ENCODE assay signal across 22 cellular contexts in the genomic region with DNA sequence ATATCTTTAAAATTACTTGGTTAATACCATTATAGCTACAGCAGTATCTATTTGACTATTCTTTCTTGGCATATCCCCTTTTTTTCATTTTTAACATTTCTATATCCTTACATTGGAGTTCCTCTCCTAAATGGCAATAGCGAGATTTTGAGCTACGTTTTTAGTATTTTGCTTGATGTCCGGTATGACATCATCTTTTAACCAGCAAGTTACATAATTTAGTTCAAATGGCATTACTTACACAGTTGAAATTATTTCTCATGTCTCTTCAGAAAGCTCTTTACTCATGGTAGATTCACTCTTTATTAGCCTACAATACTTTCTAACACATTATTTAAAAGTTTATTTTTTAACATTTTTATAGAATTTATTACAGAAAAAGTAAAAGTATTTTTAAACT.
"Had no signal": no experiment of that assay in that cellular context is flagged by ENCODE, and none has a peak within 500 bp of the region (broad histone marks: within the 10 kb centered on the region; RNA-seq: fewer than 3 reads in every experiment).

No MANE protein-coding gene starts in this region.

- FAIRE-seq: HTR-8/SVneo, RCC 7860 had no signal

- DNase-seq: KBM-7, MV-4-11, NCI-H1048, NCI-H1105 treated with DMSO at 0.1 percent for 48 hours, NCI-H1417 treated with DMSO at 0.1 percent for 48 hours, NCI-H146, NCI-H1694 treated with DMSO at 0.1 percent for 48 hours, NCI-H1930, NCI-H2081, NCI-H2107, NCI-H2227 treated with DMSO at 0.1 percent for 48 hours, NCI-H446, NCI-H510A, NCI-H524 treated with DMSO at 0.1 percent for 48 hours, NCI-H69, NCI-H774, OCI-M1, Right ventricle myocardium superior, RPMI8226, SIG-M5 had no signal
